ENCODE assay signal across 2 cellular contexts in genomic region chr2:179331066-179331465, GRCh38.
TF ChIP-seq lines count a peak whose summit lies in the region.

No MANE protein-coding gene starts in this region.

TF ChIP-seq in HepG2, 621 proteins besides CTCF, POLR2A, EP300 and RAD21:
- TF ChIP-seq ZKSCAN1 (IDR thresholded peaks at IDR 0.05; ENCODE audit: low read length), result no peak

TF ChIP-seq in WTC11, 78 proteins besides CTCF, POLR2A, EP300 and RAD21 (continued from another document):
- no peak for TF ChIP-seq GRHL2 (CRISPR knock-in tag; IDR thresholded peaks at IDR 0.05; ENCODE audit: insufficient replicate concordance, severe bottlenecking)
- no peak for TF ChIP-seq ATF3 (CRISPR knock-in tag; conservative IDR thresholded peaks at IDR 0.05)
- no peak for TF ChIP-seq ZNF512 (CRISPR knock-in tag; IDR thresholded peaks at IDR 0.05; ENCODE audit: borderline replicate concordance)
- no peak for TF ChIP-seq ELF4 (CRISPR knock-in tag; IDR thresholded peaks at IDR 0.05; ENCODE audit: low read depth)
- TF ChIP-seq ERG (CRISPR knock-in tag; IDR thresholded peaks at IDR 0.05), result no peak
- no peak for TF ChIP-seq SMAD3 (CRISPR knock-in tag; IDR thresholded peaks at IDR 0.05; ENCODE audit: borderline replicate concordance)
- TF ChIP-seq ETV6 (CRISPR knock-in tag; IDR thresholded peaks at IDR 0.05), result no peak
- TF ChIP-seq ATF1 (CRISPR knock-in tag; IDR thresholded peaks at IDR 0.05), result no peak
- TF ChIP-seq ARID4B (CRISPR knock-in tag; IDR thresholded peaks at IDR 0.05; ENCODE audit: borderline replicate concordance), result no peak
- no peak for TF ChIP-seq ZSCAN18 (CRISPR knock-in tag; IDR thresholded peaks at IDR 0.05)
- no peak for TF ChIP-seq USF1 (CRISPR knock-in tag; IDR thresholded peaks at IDR 0.05)
- no peak for TF ChIP-seq TCF7 (CRISPR knock-in tag; IDR thresholded peaks at IDR 0.05; ENCODE audit: low read depth)
- no peak for TF ChIP-seq PRRX2 (CRISPR knock-in tag; IDR thresholded peaks at IDR 0.05)
- no peak for TF ChIP-seq CDX4 (CRISPR knock-in tag; IDR thresholded peaks at IDR 0.05; ENCODE audit: borderline replicate concordance)
- no peak for TF ChIP-seq ZNF317 (CRISPR knock-in tag; IDR thresholded peaks at IDR 0.05; ENCODE audit: borderline replicate concordance, low read depth)
- no peak for TF ChIP-seq ZNF671 (CRISPR knock-in tag; IDR thresholded peaks at IDR 0.05)
- TF ChIP-seq NFE2L1 (CRISPR knock-in tag; IDR thresholded peaks at IDR 0.05), result no peak
